Comparison of ENCODE assay signal across 5 cellular contexts in the genomic region with DNA sequence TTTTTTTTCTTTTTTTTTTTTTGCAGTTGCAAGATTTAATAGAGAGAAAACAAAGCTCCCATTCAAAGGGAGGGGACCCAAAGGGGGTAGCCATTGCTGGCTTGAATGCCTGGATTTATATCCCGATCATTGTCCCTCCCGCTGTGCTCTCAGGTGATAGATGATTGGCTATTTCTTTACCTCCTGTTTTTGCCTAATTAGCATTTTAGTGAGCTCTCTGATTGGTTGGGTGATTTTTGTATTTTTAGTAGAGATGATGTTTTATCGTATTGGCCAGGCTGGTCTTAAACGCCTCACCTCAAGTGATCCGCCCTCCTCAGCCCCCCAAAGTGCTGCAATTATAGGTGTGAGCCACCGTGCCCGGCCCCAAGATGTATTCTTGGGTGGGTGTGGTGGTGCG. TPM values are rescaled to one million over a fixed set of nuclear protein-coding genes. Genes with fewer than 3 reads are reported as not detected.
"Had no signal": no experiment of that assay in that cellular context is flagged by ENCODE, and none has a peak within 500 bp of the region (broad histone marks: within the 10 kb centered on the region; RNA-seq: fewer than 3 reads in every experiment).

No MANE protein-coding gene starts in this region.

RNA-seq across cellular contexts. Expression of gene PTGER1, which starts 29.4 kb away (rescaled TPM):
- total RNA-seq: cardiac septum, frontal cortex, right atrium auricular region had no signal
- polyA plus RNA-seq: neural cell, ovary had no signal
